12 cellular contexts compared by ENCODE assay signal in the genomic region with DNA sequence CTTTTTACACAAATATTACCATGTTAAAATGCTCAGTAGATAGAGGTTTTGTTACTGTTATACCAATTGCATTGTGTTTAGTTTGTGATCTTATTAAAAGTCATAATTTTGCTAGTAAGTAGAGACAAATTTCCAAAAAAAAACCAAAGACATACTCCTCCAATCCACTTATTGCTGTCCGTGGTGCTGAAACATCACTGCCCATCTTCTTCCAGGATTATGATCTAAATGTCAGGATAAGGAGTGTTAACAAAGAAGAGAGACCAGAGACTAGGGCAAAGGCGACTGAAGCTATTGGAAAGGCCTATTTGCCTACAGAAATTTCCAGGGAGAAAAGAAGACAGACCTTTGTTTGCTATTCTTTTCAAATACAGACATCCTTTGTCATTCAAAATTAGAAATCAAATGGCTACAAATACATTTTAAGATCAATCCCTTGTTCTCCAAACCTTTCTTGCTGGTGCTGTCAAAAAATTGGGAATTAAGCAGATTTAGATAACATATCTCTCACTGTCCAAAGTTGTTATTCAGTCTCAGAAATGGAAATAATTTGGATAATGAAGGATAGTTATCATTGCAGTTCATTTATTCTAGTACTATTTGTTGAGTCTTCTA.
A peak's percentile ranks its signal among the peaks of the same experiment; 100 is the strongest.
DNase-seq lines count a peak whose midpoint lies in the region; ATAC-seq and TF ChIP-seq lines count a peak whose summit lies in the region.
"Had no signal": no experiment of that assay in that cellular context is flagged by ENCODE, and none has a peak within 500 bp of the region (broad histone marks: within the 10 kb centered on the region; RNA-seq: fewer than 3 reads in every experiment).

No MANE protein-coding gene starts in this region.

- no peaks in the 10 kb centered on the region for H4K20me1 ChIP-seq in HCT116 (ENCODE audit: insufficient read depth)

- no peaks in the 10 kb centered on the region for H3K4me1 Mint-ChIP-seq in CD4-positive, alpha-beta T cell (ENCODE audit: low read depth)
- H3K4me1 Mint-ChIP-seq: memory B cell had no signal

- TF ChIP-seq RAD21 in HCT116 (IDR thresholded peaks at IDR 0.05; ENCODE audit: low read depth) = no peak

- H3K27me3 Mint-ChIP-seq in CD4-positive, alpha-beta T cell = peaks cover 13% of the 10 kb centered on the region

- H3K36me3 ChIP-seq in HCT116 (ENCODE audit: control insufficient read depth in 1 of 2, insufficient read depth in 2 of 2, low read length in 2 of 2) = no peaks in the 10 kb centered on the region

- no peaks in the 10 kb centered on the region for H3K9me3 Mint-ChIP-seq in CD4-positive, alpha-beta T cell

- intact Hi-C loops in HCT116 (cut with micrococcal nuclease) (no loop called here), Right ventricle myocardium superior (cut with DNase I) (no loop called here)
- intact Hi-C loops in CD4-positive, alpha-beta T cell (cut with DNase I, micrococcal nuclease) = no loop called here

- RAD21 ChIA-PET in HCT116 (lab: Charles Lee; ENCODE audit: low non-redundant PET in 1 of 2, low total read pairs in 2 of 2, uncharacterized antibody in 2 of 2, unreplicated experiment in 2 of 2) = no interaction called here

- DNase-seq in A172 (ENCODE audit: low spot score) = peak; percentile 47
- DNase-seq in HCT116 (ENCODE audit: low read depth, low spot score) = no peak
- DNase-seq in T1000 (lab: John Stamatoyannopoulos, UW) = peak; percentile 4
- DNase-seq in fibroblast of the aortic adventitia (ENCODE audit: low read depth) = peak; percentile 70
- DNase-seq in CD4-positive, alpha-beta T cell = no peak
- no peak for DNase-seq in NCI-H187 treated with DMSO at 0.1 percent for 48 hours (lab: John Stamatoyannopoulos, UW)
- DNase-seq in Right ventricle myocardium superior = no peak
- DNase-seq: activated naive CD4-positive, alpha-beta T cell; C1 segment of cervical spinal cord; NCI-H1105 treated with DMSO at 0.1 percent for 48 hours had no signal

- CTCF ChIA-PET in HCT116 (lab: Charles Lee) = no interaction called here
- CTCF ChIA-PET in CD4-positive, alpha-beta T cell (lab: Charles Lee) = no interaction called here

- H3K4me2 ChIP-seq in HCT116 (ENCODE audit: low read length) = no peak overlapping the region

- H3K27ac Mint-ChIP-seq in CD4-positive, alpha-beta T cell = no peak overlapping the region
- H3K27ac Mint-ChIP-seq: memory B cell had no signal

- TF ChIP-seq POLR2A in HCT116 (IDR thresholded peaks at IDR 0.05; ENCODE audit: borderline replicate concordance, extremely low read depth, insufficient read depth, insufficient read length) = no peak

- no peak overlapping the region for H3K9ac ChIP-seq in HCT116 (ENCODE audit: low read length)

- H3K4me3 ChIP-seq in HCT116 (replicated peaks in 1 of 2; ENCODE audit: low read depth in 1 of 2, low read length in 2 of 2) = no peak overlapping the region
- H3K4me3 ChIP-seq in fibroblast of the aortic adventitia (ENCODE audit: low read depth, low read length) = no peak overlapping the region

- POLR2A ChIA-PET in HCT116 (lab: Charles Lee) = no interaction called here
- POLR2A ChIA-PET in CD4-positive, alpha-beta T cell (lab: Charles Lee) = no interaction called here

- peaks cover 82% of the 10 kb centered on the region for H3K27me3 ChIP-seq in HCT116 (ENCODE audit: insufficient read depth, low read length)
- H3K27me3 ChIP-seq in CD4-positive, alpha-beta T cell (ENCODE audit: control insufficient read depth, insufficient read depth, low read length) = no peaks in the 10 kb centered on the region

- no peaks in the 10 kb centered on the region for H3K9me2 ChIP-seq in HCT116 (ENCODE audit: insufficient read depth)

- TF ChIP-seq CTCF in HCT116 (IDR thresholded peaks at IDR 0.05 in 2 of 3, conservative IDR thresholded peaks at IDR 0.05 in 1 of 3; ENCODE audit: borderline replicate concordance in 1 of 3, insufficient read depth in 1 of 3, low read depth in 2 of 3, low read length in 2 of 3) = no peak
- no peak for TF ChIP-seq CTCF in fibroblast of the aortic adventitia (IDR thresholded peaks at IDR 0.05; ENCODE audit: insufficient read depth, low read length)
- no peak for TF ChIP-seq CTCF in CD4-positive, alpha-beta T cell (IDR thresholded peaks at IDR 0.05)

- no peaks in the 10 kb centered on the region for H3K36me3 Mint-ChIP-seq in CD4-positive, alpha-beta T cell (ENCODE audit: low read depth)
- H3K36me3 Mint-ChIP-seq: memory B cell had no signal

- H3K9me3 ChIP-seq in HCT116 (ENCODE audit: control insufficient read depth in 1 of 2, insufficient read depth in 1 of 2, low read depth in 1 of 2, low read length in 2 of 2) = no peaks in the 10 kb centered on the region
- H3K9me3 ChIP-seq in CD4-positive, alpha-beta T cell (ENCODE audit: control insufficient read depth, low read length) = no peaks in the 10 kb centered on the region

- H2AFZ ChIP-seq in HCT116 (ENCODE audit: low read depth, low read length, poor library complexity, severe bottlenecking) = no peak overlapping the region

- ATAC-seq in HCT116 = no peak
- ATAC-seq in CD4-positive, alpha-beta T cell (ENCODE audit: poor library complexity) = no peak
- ATAC-seq in Right ventricle myocardium superior (ENCODE audit: poor library complexity) = no peak
- ATAC-seq in HG02610 (IDR thresholded peaks at IDR 0.05; ENCODE audit: unreplicated experiment) = no peak

- no peaks in the 10 kb centered on the region for H3K79me2 ChIP-seq in HCT116 (ENCODE audit: insufficient read depth, low read length)

- no peaks in the 10 kb centered on the region for H3K4me1 ChIP-seq in HCT116 (ENCODE audit: control insufficient read depth in 1 of 2, insufficient read depth in 2 of 2, low read length in 2 of 2)

- H3K4me3 Mint-ChIP-seq in CD4-positive, alpha-beta T cell = no peak overlapping the region
- H3K4me3 Mint-ChIP-seq: memory B cell had no signal

- BruUV-seq in HCT116 (replicated peaks; lab: Mats Ljungman, UMichigan) = no TSS peak

- no peak overlapping the region for H3K27ac ChIP-seq in HCT116 (ENCODE audit: low read depth, low read length)
- no peak overlapping the region for H3K27ac ChIP-seq in CD4-positive, alpha-beta T cell (ENCODE audit: low read depth, low read length)

TF ChIP-seq in HCT116, 20 proteins besides CTCF, POLR2A, EP300 and RAD21:
- TF ChIP-seq, protein P1, sequence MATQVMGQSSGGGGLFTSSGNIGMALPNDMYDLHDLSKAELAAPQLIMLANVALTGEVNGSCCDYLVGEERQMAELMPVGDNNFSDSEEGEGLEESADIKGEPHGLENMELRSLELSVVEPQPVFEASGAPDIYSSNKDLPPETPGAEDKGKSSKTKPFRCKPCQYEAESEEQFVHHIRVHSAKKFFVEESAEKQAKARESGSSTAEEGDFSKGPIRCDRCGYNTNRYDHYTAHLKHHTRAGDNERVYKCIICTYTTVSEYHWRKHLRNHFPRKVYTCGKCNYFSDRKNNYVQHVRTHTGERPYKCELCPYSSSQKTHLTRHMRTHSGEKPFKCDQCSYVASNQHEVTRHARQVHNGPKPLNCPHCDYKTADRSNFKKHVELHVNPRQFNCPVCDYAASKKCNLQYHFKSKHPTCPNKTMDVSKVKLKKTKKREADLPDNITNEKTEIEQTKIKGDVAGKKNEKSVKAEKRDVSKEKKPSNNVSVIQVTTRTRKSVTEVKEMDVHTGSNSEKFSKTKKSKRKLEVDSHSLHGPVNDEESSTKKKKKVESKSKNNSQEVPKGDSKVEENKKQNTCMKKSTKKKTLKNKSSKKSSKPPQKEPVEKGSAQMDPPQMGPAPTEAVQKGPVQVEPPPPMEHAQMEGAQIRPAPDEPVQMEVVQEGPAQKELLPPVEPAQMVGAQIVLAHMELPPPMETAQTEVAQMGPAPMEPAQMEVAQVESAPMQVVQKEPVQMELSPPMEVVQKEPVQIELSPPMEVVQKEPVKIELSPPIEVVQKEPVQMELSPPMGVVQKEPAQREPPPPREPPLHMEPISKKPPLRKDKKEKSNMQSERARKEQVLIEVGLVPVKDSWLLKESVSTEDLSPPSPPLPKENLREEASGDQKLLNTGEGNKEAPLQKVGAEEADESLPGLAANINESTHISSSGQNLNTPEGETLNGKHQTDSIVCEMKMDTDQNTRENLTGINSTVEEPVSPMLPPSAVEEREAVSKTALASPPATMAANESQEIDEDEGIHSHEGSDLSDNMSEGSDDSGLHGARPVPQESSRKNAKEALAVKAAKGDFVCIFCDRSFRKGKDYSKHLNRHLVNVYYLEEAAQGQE (IDR thresholded peaks at IDR 0.05; ENCODE audit: low read depth) = peak; percentile 94
- TF ChIP-seq EZH2phosphoT487 (IDR thresholded peaks at IDR 0.05; ENCODE audit: borderline replicate concordance) = no peak

Comparison
In these comparisons a context has a peak if more than half of its experiments do, and no peak if none do; other contexts are left out.
1. DNase-seq: peak in A172 (single experiment), T1000 (single experiment) and fibroblast of the aortic adventitia (single experiment); none in HCT116 (single experiment), CD4-positive, alpha-beta T cell (0 of 10), NCI-H187 treated with DMSO at 0.1 percent for 48 hours (single experiment) and Right ventricle myocardium superior (single experiment).